In genomic region chr7:156746891-156747290, GRCh38 we compare ENCODE assay signal across 30 cellular contexts.
"Had no signal": no experiment of that assay in that cellular context is flagged by ENCODE, and none has a peak within 500 bp of the region (broad histone marks: within the 10 kb centered on the region; RNA-seq: fewer than 3 reads in every experiment).

No MANE protein-coding gene starts in this region.

- H3K36me3 ChIP-seq: brain microvascular endothelial cell, cardiac muscle cell, gastrocnemius medialis, WERI-Rb-1 had no signal

- ATAC-seq: activated CD4-positive, CD25-positive, alpha-beta regulatory T cell treated with anti-CD3 and anti-CD28 coated beads, Interleukin-2, amount 50 U/mL, for 24 hours; activated CD8-positive, alpha-beta T cell treated with anti-CD3 and anti-CD28 coated beads for 36 hours; activated T-cell treated with anti-CD3 and anti-CD28 coated beads, Interleukin-2, amount 50 U/mL, for 4 hours; activated T-helper 17 cell treated with anti-CD3 and anti-CD28 coated beads, Interleukin-2, amount 50 U/mL, for 72 hours; foreskin keratinocyte; gastrocnemius medialis; heart left ventricle had no signal

- DNase-seq: activated B cell treated with CpG ODN at 0.5 μM for 24 hours; activated CD4-positive, alpha-beta T cell treated with anti-CD3 and anti-CD28 coated beads for 48 hours; activated CD4-positive, alpha-beta T cell treated with anti-CD3 and anti-CD28 coated beads, Interleukin-2, amount 50 U/mL, for 1 hour; activated CD4-positive, alpha-beta T cell treated with anti-CD3 and anti-CD28 coated beads, Interleukin-2, amount 50 U/mL, for 48 hours; activated CD8-positive, alpha-beta memory T cell treated with anti-CD3 and anti-CD28 coated beads for 24 hours; activated CD8-positive, alpha-beta T cell treated with anti-CD3 and anti-CD28 coated beads for 36 hours; activated effector memory CD4-positive, alpha-beta T cell treated with Interleukin-2 at 50 U/mL for 16 hours; activated gamma-delta T cell treated with Interleukin-2 at 50 U/mL for 16 hours; activated naive CD4-positive, alpha-beta T cell treated with anti-CD3 and anti-CD28 coated beads, Interleukin-2, amount 50 U/mL, for 16 hours; activated naive CD4-positive, alpha-beta T cell treated with Interleukin-2 at 50 U/mL for 16 hours; activated T-cell treated with anti-CD3 and anti-CD28 coated beads, Interleukin-2, amount 50 U/mL, for 4 hours; amniotic stem cell; anterior cingulate cortex; brain microvascular endothelial cell; dorsolateral prefrontal cortex; effector memory CD4-positive, alpha-beta T cell; endodermal cell; erythroblast; gastrocnemius medialis; glutamatergic neuron; heart left ventricle; T1000; WERI-Rb-1 had no signal

- H3K4me1 ChIP-seq: esophagus muscularis mucosa, foreskin keratinocyte, heart left ventricle had no signal

- H3K27ac ChIP-seq: brain microvascular endothelial cell, cardiac muscle cell, coronary artery, dorsolateral prefrontal cortex, esophagus muscularis mucosa, foreskin keratinocyte, gastrocnemius medialis, heart left ventricle, WERI-Rb-1 had no signal

- H3K9me3 ChIP-seq: esophagus muscularis mucosa, gastrocnemius medialis, heart left ventricle had no signal

- H3K27me3 ChIP-seq: brain microvascular endothelial cell, cardiac muscle cell, dorsolateral prefrontal cortex, esophagus muscularis mucosa, foreskin keratinocyte, gastrocnemius medialis, heart left ventricle had no signal

- H3K4me3 ChIP-seq: cardiac muscle cell, coronary artery, dorsolateral prefrontal cortex, esophagus muscularis mucosa, gastrocnemius medialis, heart left ventricle had no signal

- FAIRE-seq: astrocyte had no signal
